In genomic region chr9:92976436-92976835, GRCh38 we compare ENCODE assay signal across 16 cellular contexts. TPM values are rescaled to one million over a fixed set of nuclear protein-coding genes. Genes with fewer than 3 reads are reported as not detected.
DNase-seq lines count a peak whose midpoint lies in the region; ATAC-seq and TF ChIP-seq lines count a peak whose summit lies in the region.
"Had no signal": no experiment of that assay in that cellular context is flagged by ENCODE, and none has a peak within 500 bp of the region (broad histone marks: within the 10 kb centered on the region; RNA-seq: fewer than 3 reads in every experiment).

No MANE protein-coding gene starts in this region.

- H3K4ac ChIP-seq in trophoblast cell (ENCODE audit: low read depth, low read length), result no peak overlapping the region

- H4K12ac ChIP-seq in trophoblast cell (ENCODE audit: low read depth, low read length), result no peak overlapping the region

- no CpG with 5 or more reads among the region's 16 CpGs for WGBS in trophoblast cell (ENCODE audit: extremely low coverage, insufficient coverage, insufficient read length)
- WGBS in tibial nerve, 2 donors, result 86 to 94% methylated on average over 8 to 16 of the region's 16 CpGs

- H3K27ac ChIP-seq in PC-9, result peak overlapping the region; percentile 99
- no peak overlapping the region for H3K27ac ChIP-seq in trophoblast cell (ENCODE audit: low read depth, low read length)
- H3K27ac ChIP-seq in tibial nerve, result no peak overlapping the region
- H3K27ac ChIP-seq: BLaER1 had no signal

- H2BK120ac ChIP-seq in trophoblast cell (ENCODE audit: insufficient read depth, low read length, poor library complexity), result peak overlapping the region; percentile 8

- H3K4me3 ChIP-seq in PC-9 (peak overlapping the region; percentile 54; the same call in 1 of the 2 replicates), trophoblast cell (ENCODE audit: low read depth, low read length) (no peak overlapping the region), tibial nerve (no peak overlapping the region)
- H3K4me3 ChIP-seq: BLaER1 had no signal

- no peak for TF ChIP-seq CTCF in PC-9 (conservative IDR thresholded peaks at IDR 0.05)
- no peak for TF ChIP-seq CTCF in mesothelial cell of epicardium (IDR thresholded peaks at IDR 0.05; ENCODE audit: unreplicated experiment)
- no peak for TF ChIP-seq CTCF in tibial nerve (IDR thresholded peaks at IDR 0.05)

- no peak for DNase-seq in activated CD4-positive, alpha-beta T cell treated with anti-CD3 and anti-CD28 coated beads, Interleukin-2, amount 10 ng/mL, durations not matched to agents 7 days and 5 days
- DNase-seq in activated CD4-positive, alpha-beta T cell treated with anti-CD3 and anti-CD28 coated beads, Interleukin-2, amount 50 U/mL, for 1 hour, result no peak
- no peak for DNase-seq in PC-9
- no peak for DNase-seq in mesothelial cell of epicardium (ENCODE audit: low spot score in 2 of 2, unreplicated experiment in 2 of 2)
- DNase-seq in trophoblast cell, result no peak
- no peak for DNase-seq in HCEC 1CT
- no peak for DNase-seq in tibial nerve (ENCODE audit: low spot score in 2 of 2)
- DNase-seq: 8988T, COR-L47, DMS53, HFFc6, NCI-H1417, NCI-H2029, NCI-H510A treated with DMSO at 0.1 percent for 48 hours had no signal

- H3K9me2 ChIP-seq in PC-9 (ENCODE audit: insufficient read depth), result no peaks in the 10 kb centered on the region

- POLR2A ChIA-PET in activated CD4-positive, alpha-beta T cell treated with anti-CD3 and anti-CD28 coated beads, Interleukin-2, amount 10 ng/mL, durations not matched to agents 7 days and 5 days (lab: Charles Lee), result no interaction called here
- POLR2A ChIA-PET in PC-9 (lab: Charles Lee; ENCODE audit: unreplicated experiment), result no interaction called here

- H3K4me2 ChIP-seq in PC-9, result peak overlapping the region; percentile 93
- no peak overlapping the region for H3K4me2 ChIP-seq in trophoblast cell (ENCODE audit: low read length)
- H3K4me2 ChIP-seq: BLaER1 had no signal

- H3F3A ChIP-seq in PC-9 (ENCODE audit: insufficient read depth, low read depth), result peaks cover 62% of the 10 kb centered on the region

- intact Hi-C loops in PC-9 (cut with micrococcal nuclease; ENCODE audit: unreplicated experiment), result no loop called here

- H3K36me3 ChIP-seq in PC-9 (ENCODE audit: low read depth), result peaks cover 22% of the 10 kb centered on the region
- H3K36me3 ChIP-seq in trophoblast cell (ENCODE audit: control insufficient read depth in 1 of 2, insufficient read depth in 2 of 2, low read length in 2 of 2), result peaks cover 1 to 3% of the 10 kb centered on the region in 2 experiments
- no peaks in the 10 kb centered on the region for H3K36me3 ChIP-seq in tibial nerve

- no peak overlapping the region for H3K23ac ChIP-seq in trophoblast cell (ENCODE audit: low read length)

- H3K4me3 Mint-ChIP-seq in activated CD4-positive, alpha-beta T cell treated with anti-CD3 and anti-CD28 coated beads, Interleukin-2, amount 10 ng/mL, durations not matched to agents 7 days and 5 days, result no peak overlapping the region
- H3K4me3 Mint-ChIP-seq in mesothelial cell of epicardium, result peak overlapping the region; percentile 49
- H3K4me3 Mint-ChIP-seq: HFFc6 had no signal

- TF ChIP-seq POLR2A in tibial nerve (IDR thresholded peaks at IDR 0.05), result no peak

- H2AK5ac ChIP-seq in trophoblast cell (ENCODE audit: low read length), result peak overlapping the region; percentile 92

- H3K27me3 ChIP-seq in PC-9 (ENCODE audit: insufficient read depth, low read depth) (no peaks in the 10 kb centered on the region), trophoblast cell (ENCODE audit: insufficient read depth, low read length) (no peaks in the 10 kb centered on the region), tibial nerve (no peaks in the 10 kb centered on the region)
- H3K27me3 ChIP-seq: BLaER1 had no signal

- H4K20me1 ChIP-seq in PC-9 (ENCODE audit: insufficient read depth), result no peaks in the 10 kb centered on the region

- no TSS peak for BruUV-seq in PC-9 (replicated peaks; lab: Mats Ljungman, UMichigan)

- peaks cover 87% of the 10 kb centered on the region for H3K4me1 Mint-ChIP-seq in activated CD4-positive, alpha-beta T cell treated with anti-CD3 and anti-CD28 coated beads, Interleukin-2, amount 10 ng/mL, durations not matched to agents 7 days and 5 days
- H3K4me1 Mint-ChIP-seq in mesothelial cell of epicardium, result peaks cover 67% of the 10 kb centered on the region

- peak overlapping the region; percentile 31 for H2BK12ac ChIP-seq in trophoblast cell (ENCODE audit: low read length)

- H3K14ac ChIP-seq in trophoblast cell (ENCODE audit: low read length), result peak overlapping the region; percentile 66

- no peak overlapping the region for H3K9ac ChIP-seq in trophoblast cell (ENCODE audit: low read length)
- H3K9ac ChIP-seq: BLaER1 had no signal

- peak overlapping the region; percentile 35 for H3K18ac ChIP-seq in trophoblast cell (ENCODE audit: low read length)

- H3K9me3 Mint-ChIP-seq in activated CD4-positive, alpha-beta T cell treated with anti-CD3 and anti-CD28 coated beads, Interleukin-2, amount 10 ng/mL, durations not matched to agents 7 days and 5 days, result peaks cover 7% of the 10 kb centered on the region
- peaks cover 7% of the 10 kb centered on the region for H3K9me3 Mint-ChIP-seq in mesothelial cell of epicardium

- H4K91ac ChIP-seq in trophoblast cell (ENCODE audit: low read depth, low read length), result peak overlapping the region; percentile 42

- H2AFZ ChIP-seq in PC-9 (no peak overlapping the region), trophoblast cell (ENCODE audit: insufficient read depth, low read length, poor library complexity) (no peak overlapping the region)

- ATAC-seq in HG03097 (IDR thresholded peaks at IDR 0.05; ENCODE audit: low FRiP score, unreplicated experiment), result no peak

- H3K79me2 ChIP-seq in PC-9 (ENCODE audit: low read depth) (peaks cover 54% of the 10 kb centered on the region), trophoblast cell (ENCODE audit: control insufficient read depth, insufficient read depth, low read length, poor library complexity) (peaks cover 12% of the 10 kb centered on the region)

- no peak overlapping the region for H4K8ac ChIP-seq in trophoblast cell (ENCODE audit: low read depth, low read length)

- peak overlapping the region; percentile 67 for H3K27ac Mint-ChIP-seq in activated CD4-positive, alpha-beta T cell treated with anti-CD3 and anti-CD28 coated beads, Interleukin-2, amount 10 ng/mL, durations not matched to agents 7 days and 5 days
- H3K27ac Mint-ChIP-seq in mesothelial cell of epicardium, result peak overlapping the region; percentile 99
- H3K27ac Mint-ChIP-seq: HFFc6 had no signal

- H3K79me1 ChIP-seq in trophoblast cell (ENCODE audit: low read length), result peaks cover 33% of the 10 kb centered on the region

- no peak overlapping the region for H2BK5ac ChIP-seq in trophoblast cell (ENCODE audit: low read depth, low read length, poor library complexity)

- H3K36me3 Mint-ChIP-seq in activated CD4-positive, alpha-beta T cell treated with anti-CD3 and anti-CD28 coated beads, Interleukin-2, amount 10 ng/mL, durations not matched to agents 7 days and 5 days (ENCODE audit: low read depth), result peaks cover 82% of the 10 kb centered on the region
- H3K36me3 Mint-ChIP-seq in mesothelial cell of epicardium, result peaks cover 16% of the 10 kb centered on the region

- CTCF ChIA-PET in activated CD4-positive, alpha-beta T cell treated with anti-CD3 and anti-CD28 coated beads, Interleukin-2, amount 10 ng/mL, durations not matched to agents 7 days and 5 days (lab: Charles Lee), result interaction anchor here (1.0 to 1.1 kb wide), 2 partner anchors 13 to 28 kb away, joined by 3 to 4 read pairs; no protein-coding TSS in a partner anchor
- CTCF ChIA-PET in PC-9 (lab: Charles Lee), result no interaction called here

- no peak for TF ChIP-seq EP300 in tibial nerve (IDR thresholded peaks at IDR 0.05)

- H3K4me1 ChIP-seq in PC-9 (replicated peaks; ENCODE audit: insufficient read depth), result peaks cover 88% of the 10 kb centered on the region
- H3K4me1 ChIP-seq in trophoblast cell (ENCODE audit: control insufficient read depth in 1 of 2, insufficient read depth in 2 of 2, low read length in 2 of 2), result peaks cover 32 to 34% of the 10 kb centered on the region in 2 experiments
- H3K4me1 ChIP-seq in tibial nerve, result peaks cover 0 to 4% (median 0%) of the 10 kb centered on the region in 4 donors

- peaks cover 24% of the 10 kb centered on the region; the same call in 1 of the 2 replicates for H3K9me3 ChIP-seq in PC-9 (ENCODE audit: insufficient read depth, low read depth)
- H3K9me3 ChIP-seq in trophoblast cell (ENCODE audit: insufficient read depth, low read depth, low read length), result no peaks in the 10 kb centered on the region
- H3K9me3 ChIP-seq in tibial nerve, result no peaks in the 10 kb centered on the region

- no peaks in the 10 kb centered on the region for H3K27me3 Mint-ChIP-seq in activated CD4-positive, alpha-beta T cell treated with anti-CD3 and anti-CD28 coated beads, Interleukin-2, amount 10 ng/mL, durations not matched to agents 7 days and 5 days
- H3K27me3 Mint-ChIP-seq in mesothelial cell of epicardium (ENCODE audit: low read depth), result no peaks in the 10 kb centered on the region

RNA-seq across cellular contexts. Expression of gene FGD3, which starts 29.1 kb away (rescaled TPM):
- 100 to 1,000 TPM; 148 to 156 TPM for total RNA-seq in activated CD4-positive, alpha-beta T cell treated with anti-CD3 and anti-CD28 coated beads, Interleukin-2, amount 10 ng/mL, durations not matched to agents 7 days and 5 days
- 84.9 and 89.0 TPM in 2 replicates for total RNA-seq in PC-9 (2021)
- 36.3 to 41.9 TPM (median 39.5 TPM) in 3 replicates for total RNA-seq in mesothelial cell of epicardium
- 3.2 and 3.7 TPM in 2 replicates for polyA plus RNA-seq in trophoblast cell (2013)
- total RNA-seq in tibial nerve, result 10 to 100 TPM in 1 of 4 donors, 1 to 10 TPM in 3; 6.7 to 13.8 (median 7.3) TPM
- total RNA-seq: HFFc6 had no signal
